ENCODE assay signal across 1 cellular context in genomic region chr1:45769261-45769932, GRCh38.
A peak's percentile ranks its signal among the peaks of the same experiment; 100 is the strongest.
TF ChIP-seq lines count a peak whose summit lies in the region.

No MANE protein-coding gene starts in this region.

TF ChIP-seq in K562, 482 proteins besides CTCF, POLR2A, EP300 and RAD21 (continues in another document):
- TF ChIP-seq GATA2 (CRISPR knock-in tag; IDR thresholded peaks at IDR 0.05) (no peak), HMGN3 (IDR thresholded peaks at IDR 0.05; ENCODE audit: borderline replicate concordance, extremely low read depth, insufficient read length, low read depth, low read length) (no peak), STAG1 (CRISPR knock-in tag; IDR thresholded peaks at IDR 0.05; ENCODE audit: borderline replicate concordance) (no peak), ZNF133 (CRISPR knock-in tag; IDR thresholded peaks at IDR 0.05) (no peak), TEAD2 (tag; IDR thresholded peaks at IDR 0.05) (no peak), PHF21A (IDR thresholded peaks at IDR 0.05; ENCODE audit: borderline replicate concordance, low read depth) (no peak), ZNF695 (CRISPR knock-in tag; IDR thresholded peaks at IDR 0.05) (no peak), ESRRB (CRISPR knock-in tag; IDR thresholded peaks at IDR 0.05; ENCODE audit: borderline replicate concordance) (no peak), PTBP1 (IDR thresholded peaks at IDR 0.05; ENCODE audit: low read depth, low read length) (no peak), PCBP2 (IDR thresholded peaks at IDR 0.05; ENCODE audit: low read depth, low read length, poor library complexity, severe bottlenecking) (no peak), HES1 (IDR thresholded peaks at IDR 0.05; ENCODE audit: low read depth) (no peak), KLF1 (tag; IDR thresholded peaks at IDR 0.05) (no peak), DIDO1 (tag; IDR thresholded peaks at IDR 0.05; ENCODE audit: low read depth) (no peak), ZNF583 (CRISPR knock-in tag; IDR thresholded peaks at IDR 0.05) (no peak), NR3C1 (CRISPR knock-in tag; IDR thresholded peaks at IDR 0.05) (no peak), ZNF174 (CRISPR knock-in tag; IDR thresholded peaks at IDR 0.05) (no peak), GATAD2B (IDR thresholded peaks at IDR 0.05; ENCODE audit: borderline replicate concordance) (no peak), ATF7 (IDR thresholded peaks at IDR 0.05) (0 out of 2 replicates have a peak, but pooled peaks have one; percentile 11), MNT (conservative IDR thresholded peaks at IDR 0.05) (peak in 1 of 2 experiments; percentile 63; a peak in 3 of 4 replicates), DNMT1 (IDR thresholded peaks at IDR 0.05) (no peak), YY1 (IDR thresholded peaks at IDR 0.05; ENCODE audit: borderline replicate concordance in 1 of 3, control insufficient read depth in 1 of 3, extremely low read depth in 1 of 3, insufficient read depth in 3 of 3, insufficient read length in 1 of 3, insufficient replicate concordance in 2 of 3, low read depth in 1 of 3, low read length in 2 of 3) (peak in 1 of 3 experiments; percentile 28), RBBP5 (IDR thresholded peaks at IDR 0.05; ENCODE audit: borderline replicate concordance, insufficient read depth, low read length, poor library complexity, severe bottlenecking) (no peak), XRCC5 (IDR thresholded peaks at IDR 0.05; ENCODE audit: low read depth, low read length) (no peak)
- TF ChIP-seq, protein P1, sequence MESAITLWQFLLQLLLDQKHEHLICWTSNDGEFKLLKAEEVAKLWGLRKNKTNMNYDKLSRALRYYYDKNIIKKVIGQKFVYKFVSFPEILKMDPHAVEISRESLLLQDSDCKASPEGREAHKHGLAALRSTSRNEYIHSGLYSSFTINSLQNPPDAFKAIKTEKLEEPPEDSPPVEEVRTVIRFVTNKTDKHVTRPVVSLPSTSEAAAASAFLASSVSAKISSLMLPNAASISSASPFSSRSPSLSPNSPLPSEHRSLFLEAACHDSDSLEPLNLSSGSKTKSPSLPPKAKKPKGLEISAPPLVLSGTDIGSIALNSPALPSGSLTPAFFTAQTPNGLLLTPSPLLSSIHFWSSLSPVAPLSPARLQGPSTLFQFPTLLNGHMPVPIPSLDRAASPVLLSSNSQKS (CRISPR knock-in tag; IDR thresholded peaks at IDR 0.05), result no peak
- TF ChIP-seq, protein P2, sequence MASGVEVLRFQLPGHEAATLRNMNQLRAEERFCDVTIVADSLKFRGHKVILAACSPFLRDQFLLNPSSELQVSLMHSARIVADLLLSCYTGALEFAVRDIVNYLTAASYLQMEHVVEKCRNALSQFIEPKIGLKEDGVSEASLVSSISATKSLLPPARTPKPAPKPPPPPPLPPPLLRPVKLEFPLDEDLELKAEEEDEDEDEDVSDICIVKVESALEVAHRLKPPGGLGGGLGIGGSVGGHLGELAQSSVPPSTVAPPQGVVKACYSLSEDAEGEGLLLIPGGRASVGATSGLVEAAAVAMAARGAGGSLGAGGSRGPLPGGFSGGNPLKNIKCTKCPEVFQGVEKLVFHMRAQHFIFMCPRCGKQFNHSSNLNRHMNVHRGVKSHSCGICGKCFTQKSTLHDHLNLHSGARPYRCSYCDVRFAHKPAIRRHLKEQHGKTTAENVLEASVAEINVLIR (CRISPR knock-in tag; IDR thresholded peaks at IDR 0.05), result no peak
- TF ChIP-seq, protein P3, sequence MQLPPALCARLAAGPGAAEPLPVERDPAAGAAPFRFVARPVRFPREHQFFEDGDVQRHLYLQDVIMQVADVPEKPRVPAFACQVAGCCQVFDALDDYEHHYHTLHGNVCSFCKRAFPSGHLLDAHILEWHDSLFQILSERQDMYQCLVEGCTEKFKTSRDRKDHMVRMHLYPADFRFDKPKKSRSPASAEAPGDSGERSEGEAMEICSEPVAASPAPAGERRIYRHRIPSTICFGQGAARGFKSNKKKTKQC (CRISPR knock-in tag; IDR thresholded peaks at IDR 0.05), result no peak
- TF ChIP-seq, protein P4, sequence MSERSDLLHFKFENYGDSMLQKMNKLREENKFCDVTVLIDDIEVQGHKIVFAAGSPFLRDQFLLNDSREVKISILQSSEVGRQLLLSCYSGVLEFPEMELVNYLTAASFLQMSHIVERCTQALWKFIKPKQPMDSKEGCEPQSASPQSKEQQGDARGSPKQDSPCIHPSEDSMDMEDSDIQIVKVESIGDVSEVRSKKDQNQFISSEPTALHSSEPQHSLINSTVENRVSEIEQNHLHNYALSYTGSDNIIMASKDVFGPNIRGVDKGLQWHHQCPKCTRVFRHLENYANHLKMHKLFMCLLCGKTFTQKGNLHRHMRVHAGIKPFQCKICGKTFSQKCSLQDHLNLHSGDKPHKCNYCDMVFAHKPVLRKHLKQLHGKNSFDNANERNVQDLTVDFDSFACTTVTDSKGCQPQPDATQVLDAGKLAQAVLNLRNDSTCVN (CRISPR knock-in tag; IDR thresholded peaks at IDR 0.05), result no peak
- TF ChIP-seq, protein P5, sequence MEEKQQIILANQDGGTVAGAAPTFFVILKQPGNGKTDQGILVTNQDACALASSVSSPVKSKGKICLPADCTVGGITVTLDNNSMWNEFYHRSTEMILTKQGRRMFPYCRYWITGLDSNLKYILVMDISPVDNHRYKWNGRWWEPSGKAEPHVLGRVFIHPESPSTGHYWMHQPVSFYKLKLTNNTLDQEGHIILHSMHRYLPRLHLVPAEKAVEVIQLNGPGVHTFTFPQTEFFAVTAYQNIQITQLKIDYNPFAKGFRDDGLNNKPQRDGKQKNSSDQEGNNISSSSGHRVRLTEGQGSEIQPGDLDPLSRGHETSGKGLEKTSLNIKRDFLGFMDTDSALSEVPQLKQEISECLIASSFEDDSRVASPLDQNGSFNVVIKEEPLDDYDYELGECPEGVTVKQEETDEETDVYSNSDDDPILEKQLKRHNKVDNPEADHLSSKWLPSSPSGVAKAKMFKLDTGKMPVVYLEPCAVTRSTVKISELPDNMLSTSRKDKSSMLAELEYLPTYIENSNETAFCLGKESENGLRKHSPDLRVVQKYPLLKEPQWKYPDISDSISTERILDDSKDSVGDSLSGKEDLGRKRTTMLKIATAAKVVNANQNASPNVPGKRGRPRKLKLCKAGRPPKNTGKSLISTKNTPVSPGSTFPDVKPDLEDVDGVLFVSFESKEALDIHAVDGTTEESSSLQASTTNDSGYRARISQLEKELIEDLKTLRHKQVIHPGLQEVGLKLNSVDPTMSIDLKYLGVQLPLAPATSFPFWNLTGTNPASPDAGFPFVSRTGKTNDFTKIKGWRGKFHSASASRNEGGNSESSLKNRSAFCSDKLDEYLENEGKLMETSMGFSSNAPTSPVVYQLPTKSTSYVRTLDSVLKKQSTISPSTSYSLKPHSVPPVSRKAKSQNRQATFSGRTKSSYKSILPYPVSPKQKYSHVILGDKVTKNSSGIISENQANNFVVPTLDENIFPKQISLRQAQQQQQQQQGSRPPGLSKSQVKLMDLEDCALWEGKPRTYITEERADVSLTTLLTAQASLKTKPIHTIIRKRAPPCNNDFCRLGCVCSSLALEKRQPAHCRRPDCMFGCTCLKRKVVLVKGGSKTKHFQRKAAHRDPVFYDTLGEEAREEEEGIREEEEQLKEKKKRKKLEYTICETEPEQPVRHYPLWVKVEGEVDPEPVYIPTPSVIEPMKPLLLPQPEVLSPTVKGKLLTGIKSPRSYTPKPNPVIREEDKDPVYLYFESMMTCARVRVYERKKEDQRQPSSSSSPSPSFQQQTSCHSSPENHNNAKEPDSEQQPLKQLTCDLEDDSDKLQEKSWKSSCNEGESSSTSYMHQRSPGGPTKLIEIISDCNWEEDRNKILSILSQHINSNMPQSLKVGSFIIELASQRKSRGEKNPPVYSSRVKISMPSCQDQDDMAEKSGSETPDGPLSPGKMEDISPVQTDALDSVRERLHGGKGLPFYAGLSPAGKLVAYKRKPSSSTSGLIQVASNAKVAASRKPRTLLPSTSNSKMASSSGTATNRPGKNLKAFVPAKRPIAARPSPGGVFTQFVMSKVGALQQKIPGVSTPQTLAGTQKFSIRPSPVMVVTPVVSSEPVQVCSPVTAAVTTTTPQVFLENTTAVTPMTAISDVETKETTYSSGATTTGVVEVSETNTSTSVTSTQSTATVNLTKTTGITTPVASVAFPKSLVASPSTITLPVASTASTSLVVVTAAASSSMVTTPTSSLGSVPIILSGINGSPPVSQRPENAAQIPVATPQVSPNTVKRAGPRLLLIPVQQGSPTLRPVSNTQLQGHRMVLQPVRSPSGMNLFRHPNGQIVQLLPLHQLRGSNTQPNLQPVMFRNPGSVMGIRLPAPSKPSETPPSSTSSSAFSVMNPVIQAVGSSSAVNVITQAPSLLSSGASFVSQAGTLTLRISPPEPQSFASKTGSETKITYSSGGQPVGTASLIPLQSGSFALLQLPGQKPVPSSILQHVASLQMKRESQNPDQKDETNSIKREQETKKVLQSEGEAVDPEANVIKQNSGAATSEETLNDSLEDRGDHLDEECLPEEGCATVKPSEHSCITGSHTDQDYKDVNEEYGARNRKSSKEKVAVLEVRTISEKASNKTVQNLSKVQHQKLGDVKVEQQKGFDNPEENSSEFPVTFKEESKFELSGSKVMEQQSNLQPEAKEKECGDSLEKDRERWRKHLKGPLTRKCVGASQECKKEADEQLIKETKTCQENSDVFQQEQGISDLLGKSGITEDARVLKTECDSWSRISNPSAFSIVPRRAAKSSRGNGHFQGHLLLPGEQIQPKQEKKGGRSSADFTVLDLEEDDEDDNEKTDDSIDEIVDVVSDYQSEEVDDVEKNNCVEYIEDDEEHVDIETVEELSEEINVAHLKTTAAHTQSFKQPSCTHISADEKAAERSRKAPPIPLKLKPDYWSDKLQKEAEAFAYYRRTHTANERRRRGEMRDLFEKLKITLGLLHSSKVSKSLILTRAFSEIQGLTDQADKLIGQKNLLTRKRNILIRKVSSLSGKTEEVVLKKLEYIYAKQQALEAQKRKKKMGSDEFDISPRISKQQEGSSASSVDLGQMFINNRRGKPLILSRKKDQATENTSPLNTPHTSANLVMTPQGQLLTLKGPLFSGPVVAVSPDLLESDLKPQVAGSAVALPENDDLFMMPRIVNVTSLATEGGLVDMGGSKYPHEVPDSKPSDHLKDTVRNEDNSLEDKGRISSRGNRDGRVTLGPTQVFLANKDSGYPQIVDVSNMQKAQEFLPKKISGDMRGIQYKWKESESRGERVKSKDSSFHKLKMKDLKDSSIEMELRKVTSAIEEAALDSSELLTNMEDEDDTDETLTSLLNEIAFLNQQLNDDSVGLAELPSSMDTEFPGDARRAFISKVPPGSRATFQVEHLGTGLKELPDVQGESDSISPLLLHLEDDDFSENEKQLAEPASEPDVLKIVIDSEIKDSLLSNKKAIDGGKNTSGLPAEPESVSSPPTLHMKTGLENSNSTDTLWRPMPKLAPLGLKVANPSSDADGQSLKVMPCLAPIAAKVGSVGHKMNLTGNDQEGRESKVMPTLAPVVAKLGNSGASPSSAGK (IDR thresholded peaks at IDR 0.05), result peak; percentile 66
- TF ChIP-seq, protein P6, sequence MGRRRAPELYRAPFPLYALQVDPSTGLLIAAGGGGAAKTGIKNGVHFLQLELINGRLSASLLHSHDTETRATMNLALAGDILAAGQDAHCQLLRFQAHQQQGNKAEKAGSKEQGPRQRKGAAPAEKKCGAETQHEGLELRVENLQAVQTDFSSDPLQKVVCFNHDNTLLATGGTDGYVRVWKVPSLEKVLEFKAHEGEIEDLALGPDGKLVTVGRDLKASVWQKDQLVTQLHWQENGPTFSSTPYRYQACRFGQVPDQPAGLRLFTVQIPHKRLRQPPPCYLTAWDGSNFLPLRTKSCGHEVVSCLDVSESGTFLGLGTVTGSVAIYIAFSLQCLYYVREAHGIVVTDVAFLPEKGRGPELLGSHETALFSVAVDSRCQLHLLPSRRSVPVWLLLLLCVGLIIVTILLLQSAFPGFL (CRISPR knock-in tag; IDR thresholded peaks at IDR 0.05), result no peak
- TF ChIP-seq, protein P7, sequence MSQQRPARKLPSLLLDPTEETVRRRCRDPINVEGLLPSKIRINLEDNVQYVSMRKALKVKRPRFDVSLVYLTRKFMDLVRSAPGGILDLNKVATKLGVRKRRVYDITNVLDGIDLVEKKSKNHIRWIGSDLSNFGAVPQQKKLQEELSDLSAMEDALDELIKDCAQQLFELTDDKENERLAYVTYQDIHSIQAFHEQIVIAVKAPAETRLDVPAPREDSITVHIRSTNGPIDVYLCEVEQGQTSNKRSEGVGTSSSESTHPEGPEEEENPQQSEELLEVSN (IDR thresholded peaks at IDR 0.05; ENCODE audit: borderline replicate concordance in 1 of 2, extremely low read depth in 1 of 2, insufficient read depth in 1 of 2, insufficient read length in 1 of 2, low read depth in 1 of 2, low read length in 1 of 2, poor library complexity in 1 of 2, severe bottlenecking in 1 of 2), result peak in 1 of 2 experiments; percentile 27
- TF ChIP-seq, protein P8, sequence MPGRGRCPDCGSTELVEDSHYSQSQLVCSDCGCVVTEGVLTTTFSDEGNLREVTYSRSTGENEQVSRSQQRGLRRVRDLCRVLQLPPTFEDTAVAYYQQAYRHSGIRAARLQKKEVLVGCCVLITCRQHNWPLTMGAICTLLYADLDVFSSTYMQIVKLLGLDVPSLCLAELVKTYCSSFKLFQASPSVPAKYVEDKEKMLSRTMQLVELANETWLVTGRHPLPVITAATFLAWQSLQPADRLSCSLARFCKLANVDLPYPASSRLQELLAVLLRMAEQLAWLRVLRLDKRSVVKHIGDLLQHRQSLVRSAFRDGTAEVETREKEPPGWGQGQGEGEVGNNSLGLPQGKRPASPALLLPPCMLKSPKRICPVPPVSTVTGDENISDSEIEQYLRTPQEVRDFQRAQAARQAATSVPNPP (IDR thresholded peaks at IDR 0.05; ENCODE audit: borderline replicate concordance, insufficient read depth, insufficient read length), result no peak
